ENCODE assay signal across 8 cellular contexts in genomic region chr12:131894981-131895639, GRCh38. TPM values are rescaled to one million over a fixed set of nuclear protein-coding genes. Genes with fewer than 3 reads are reported as not detected.
DNase-seq lines count a peak whose midpoint lies in the region; ATAC-seq and TF ChIP-seq lines count a peak whose summit lies in the region.

No MANE protein-coding gene starts in this region.

- peak; percentile 58 for DNase-seq in HuH-7.5 (ENCODE audit: low spot score)
- no peak for DNase-seq in brain microvascular endothelial cell
- peak; percentile 32 for DNase-seq in left kidney (ENCODE audit: low read depth, low spot score)
- no peak for DNase-seq in thoracic aorta (ENCODE audit: low spot score)

- in situ Hi-C loops in brain microvascular endothelial cell (cut with HindIII; ENCODE audit: low pct_ligation_motif_present, low sequenced_read_pairs) = no loop called here

- H3K27ac ChIP-seq in brain microvascular endothelial cell (peak overlapping the region; percentile 87), thoracic aorta (peak overlapping the region; percentile 94)

- H3K27me3 ChIP-seq in brain microvascular endothelial cell (replicated peaks) (no peaks in the 10 kb centered on the region), thoracic aorta (replicated peaks; ENCODE audit: insufficient read depth) (no peaks in the 10 kb centered on the region)

- TF ChIP-seq CTCF in GM12875 (IDR thresholded peaks at IDR 0.05; ENCODE audit: borderline replicate concordance, insufficient read depth, low read depth, low read length) = no peak
- no peak for TF ChIP-seq CTCF in brain microvascular endothelial cell (IDR thresholded peaks at IDR 0.05; ENCODE audit: low read depth, low read length, missing control alignments)
- TF ChIP-seq CTCF in thoracic aorta (IDR thresholded peaks at IDR 0.05) = no peak

- H3K36me3 ChIP-seq in brain microvascular endothelial cell (replicated peaks) (peaks cover 2% of the 10 kb centered on the region), thoracic aorta (peaks cover 7% of the 10 kb centered on the region)

- H3K4me1 ChIP-seq in thoracic aorta (ENCODE audit: control insufficient read depth in 1 of 2, low read depth in 2 of 2) = peaks cover 4 to 11% of the 10 kb centered on the region in 2 donors

- ATAC-seq in thoracic aorta (ENCODE audit: insufficient number of reproducible peaks, low FRiP score, low read depth) (no peak), GM19467 (IDR thresholded peaks at IDR 0.05; ENCODE audit: unreplicated experiment) (no peak), HG02970 (IDR thresholded peaks at IDR 0.05; ENCODE audit: low FRiP score, unreplicated experiment) (no peak), GM21367 (IDR thresholded peaks at IDR 0.05; ENCODE audit: unreplicated experiment) (no peak)

- no peaks in the 10 kb centered on the region for H3K9me3 ChIP-seq in thoracic aorta

- peak overlapping the region; percentile 76 for H3K4me3 ChIP-seq in GM12875 (ENCODE audit: low read depth, low read length)
- H3K4me3 ChIP-seq in brain microvascular endothelial cell (ENCODE audit: low read depth, low read length) = peak overlapping the region; percentile 67
- H3K4me3 ChIP-seq in thoracic aorta = peak overlapping the region; percentile 85

RNA-seq across cellular contexts. Expression of gene ULK1, which starts 0.7 kb away (rescaled TPM):
- total RNA-seq in thoracic aorta = 10 to 100 TPM; 23.2 to 40.6 TPM

RNA-seq across cellular contexts. Expression of gene PUS1, which starts 34.0 kb away (rescaled TPM):
- total RNA-seq in thoracic aorta = 10 to 100 TPM in 1 of 2 donors, 1 to 10 TPM in 1; 5.8 to 31.7 TPM

RNA-seq across cellular contexts. Expression of gene EP400, which starts 54.6 kb away (rescaled TPM):
- total RNA-seq in thoracic aorta = 10 to 100 TPM; 20.2 to 47.3 TPM

Comparison
In these comparisons a context has a peak if more than half of its experiments do, and no peak if none do; other contexts are left out.
1. DNase-seq: peak in HuH-7.5 (single experiment) and left kidney (single experiment); none in brain microvascular endothelial cell (single experiment) and thoracic aorta (single experiment).
2. Peak in every context shown above with its lines, with median percentiles within 50 percentile points of each other: H3K4me3 ChIP-seq.